ENCODE assay signal across 13 cellular contexts in genomic region chr13:33235078-33235477, GRCh38. TPM values are rescaled to one million over a fixed set of nuclear protein-coding genes. Genes with fewer than 3 reads are reported as not detected.
DNase-seq lines count a peak whose midpoint lies in the region; ATAC-seq and TF ChIP-seq lines count a peak whose summit lies in the region.
"Had no signal": no experiment of that assay in that cellular context is flagged by ENCODE, and none has a peak within 500 bp of the region (broad histone marks: within the 10 kb centered on the region; RNA-seq: fewer than 3 reads in every experiment).

No MANE protein-coding gene starts in this region.

- intact Hi-C loops in left lung (cut with DNase I): no loop called here
- intact Hi-C loops in tibial artery (cut with DNase I; ENCODE audit: low total_unique reads): loop anchor here (10.0 kb wide), 1 partner anchor 80 kb away; no protein-coding TSS in a partner anchor

- TF ChIP-seq CTCF in left lung (IDR thresholded peaks at IDR 0.05) (peak in 1 of 2 donors; percentile 6), tibial artery (IDR thresholded peaks at IDR 0.05) (no peak)

- H3K4me3 ChIP-seq in left lung (no peak overlapping the region), tibial artery (no peak overlapping the region)
- H3K4me3 ChIP-seq: hepatocyte, spleen had no signal

- peaks cover 0 to 5% of the 10 kb centered on the region in 2 donors for H3K36me3 ChIP-seq in left lung
- no peaks in the 10 kb centered on the region for H3K36me3 ChIP-seq in tibial artery

- H3K27me3 ChIP-seq in left lung (no peaks in the 10 kb centered on the region), tibial artery (no peaks in the 10 kb centered on the region)
- H3K27me3 ChIP-seq: hepatocyte, spleen had no signal

- DNase-seq in RPMI7951 (ENCODE audit: low read depth) (peak; percentile 46), epidermal melanocyte (ENCODE audit: insufficient read length, low spot score) (peak; percentile 36), left lung (no peak), tibial artery (no peak), cerebellar cortex (ENCODE audit: low spot score) (no peak), retina (no peak)
- no peak for DNase-seq in activated CD8-positive, alpha-beta memory T cell treated with anti-CD3 and anti-CD28 coated beads, Interleukin-2, amount 50 U/mL, for 4 hours
- DNase-seq: activated B cell treated with CpG ODN at 0.5 μM for 24 hours, MV-4-11, SIG-M5, spleen had no signal

- peak overlapping the region in 1 of 2 donors; percentile 46 for H3K27ac ChIP-seq in left lung
- H3K27ac ChIP-seq in tibial artery: peak overlapping the region; percentile 33 to 36
- H3K27ac ChIP-seq: hepatocyte, spleen had no signal

- ATAC-seq in left lung (peak; percentile 66), GM19023 (IDR thresholded peaks at IDR 0.05; ENCODE audit: unreplicated experiment) (no peak)

- H3K9me3 ChIP-seq in left lung (peaks cover 0 to 7% of the 10 kb centered on the region in 2 donors), tibial artery (no peaks in the 10 kb centered on the region)

- peaks cover 0 to 33% of the 10 kb centered on the region in 2 donors for H3K4me1 ChIP-seq in left lung
- H3K4me1 ChIP-seq in tibial artery: peaks cover 0 to 44% (median 21%) of the 10 kb centered on the region in 4 donors

RNA-seq across cellular contexts. Expression of gene STARD13, which starts 50.5 kb away (rescaled TPM):
- total RNA-seq in RPMI7951 (2014; rRNA removed; shearing (Covaris generic)): 8.3 and 10.6 TPM in 2 replicates
- total RNA-seq in left lung: 10 to 100 TPM; 28.1 to 43.6 TPM

Comparison
In these comparisons a context has a peak if more than half of its experiments do, and no peak if none do; other contexts are left out.
1. DNase-seq: peak in RPMI7951 (single experiment) and epidermal melanocyte (single experiment); none in left lung (0 of 2), tibial artery (0 of 2), activated CD8-positive, alpha-beta memory T cell treated with anti-CD3 and anti-CD28 coated beads, Interleukin-2, amount 50 U/mL, for 4 hours (single experiment), cerebellar cortex (single experiment) and retina (single experiment).